Comparison of ENCODE assay signal across 8 cellular contexts in genomic region chr10:86970887-86971145, GRCh38. TPM values are rescaled to one million over a fixed set of nuclear protein-coding genes. Genes with fewer than 3 reads are reported as not detected.
DNase-seq lines count a peak whose midpoint lies in the region; ATAC-seq and TF ChIP-seq lines count a peak whose summit lies in the region.

No MANE protein-coding gene starts in this region.

- TF ChIP-seq CTCF in GM12864 (IDR thresholded peaks at IDR 0.05; ENCODE audit: low read depth, low read length, missing control alignments) (no peak), WI38 (IDR thresholded peaks at IDR 0.05; ENCODE audit: low read depth, low read length) (no peak), foreskin fibroblast (IDR thresholded peaks at IDR 0.05; ENCODE audit: low read depth, low read length) (no peak), prostate gland (IDR thresholded peaks at IDR 0.05) (no peak)

- no peaks in the 10 kb centered on the region for H3K36me3 ChIP-seq in prostate gland

- no peak for ATAC-seq in HG02970 (IDR thresholded peaks at IDR 0.05; ENCODE audit: low FRiP score, unreplicated experiment)

- H3K4me3 ChIP-seq in GM12864 (ENCODE audit: low read depth, low read length) (peak overlapping the region; percentile 83), WI38 (ENCODE audit: low read depth, low read length) (peak overlapping the region; percentile 75), foreskin fibroblast (ENCODE audit: low read depth in 1 of 2, low read length in 2 of 2) (peak overlapping the region; percentile 71 to 74), prostate gland (peak overlapping the region; percentile 48 to 58)

- DNase-seq in GM12864 (ENCODE audit: low read depth) (no peak), foreskin fibroblast (no peak), prostate gland (ENCODE audit: low spot score) (no peak), UCSD-AML1 (lab: John Stamatoyannopoulos, UW; ENCODE audit: unreplicated experiment) (no peak), posterior vena cava (ENCODE audit: low spot score) (no peak), NCI-H748 (lab: John Stamatoyannopoulos, UW; ENCODE audit: unreplicated experiment) (no peak)

- intact Hi-C loops in prostate gland (cut with DNase I): loop anchor here (2.0 kb wide), 1 partner anchor 124 kb away; the partner anchor contains the start of genes GLUD1 and SHLD2
- intact Hi-C loops in posterior vena cava (cut with DNase I): loop anchor here (10.0 kb wide), 2 partner anchors 114 to 124 kb away; partner anchors contain the start of genes GLUD1 (in 1 of the 2) and SHLD2 (in 1 of the 2)

- H3K9me3 ChIP-seq in prostate gland: no peaks in the 10 kb centered on the region

- no peak for TF ChIP-seq POLR2A in prostate gland (IDR thresholded peaks at IDR 0.05)

- WGBS in prostate gland: 0% methylated on average over 14 of the region's 14 CpGs

- peaks cover 4% of the 10 kb centered on the region for H3K4me1 ChIP-seq in prostate gland (replicated peaks)

- no peaks in the 10 kb centered on the region for H3K27me3 ChIP-seq in prostate gland (replicated peaks; ENCODE audit: insufficient read depth)

- H3K27ac ChIP-seq in prostate gland: peak overlapping the region; percentile 97 to 98

RNA-seq across cellular contexts. Expression of gene ADIRF, which starts 2.5 kb away (rescaled TPM):
- total RNA-seq in prostate gland (100 to 1,000 TPM; 128 to 347 TPM), posterior vena cava (100 to 1,000 TPM; 188 to 212 TPM)

RNA-seq across cellular contexts. Expression of gene SNCG, which starts 12.4 kb away (rescaled TPM):
- total RNA-seq in prostate gland: 10 to 100 TPM; 38.5 to 46.6 TPM
- 10 to 100 TPM; 55.9 to 61.1 TPM for total RNA-seq in posterior vena cava

RNA-seq across cellular contexts. Expression of gene MMRN2, which starts 13.4 kb away (rescaled TPM):
- total RNA-seq in prostate gland (10 to 100 TPM; 24.6 to 26.1 TPM), posterior vena cava (10 to 100 TPM; 46.6 to 57.0 TPM)

RNA-seq across cellular contexts. Expression of gene FAM25A, which starts 49.3 kb away (rescaled TPM):
- total RNA-seq in prostate gland (not detected), posterior vena cava (not detected)
